ENCODE assay signal across 8 cellular contexts in the genomic region with DNA sequence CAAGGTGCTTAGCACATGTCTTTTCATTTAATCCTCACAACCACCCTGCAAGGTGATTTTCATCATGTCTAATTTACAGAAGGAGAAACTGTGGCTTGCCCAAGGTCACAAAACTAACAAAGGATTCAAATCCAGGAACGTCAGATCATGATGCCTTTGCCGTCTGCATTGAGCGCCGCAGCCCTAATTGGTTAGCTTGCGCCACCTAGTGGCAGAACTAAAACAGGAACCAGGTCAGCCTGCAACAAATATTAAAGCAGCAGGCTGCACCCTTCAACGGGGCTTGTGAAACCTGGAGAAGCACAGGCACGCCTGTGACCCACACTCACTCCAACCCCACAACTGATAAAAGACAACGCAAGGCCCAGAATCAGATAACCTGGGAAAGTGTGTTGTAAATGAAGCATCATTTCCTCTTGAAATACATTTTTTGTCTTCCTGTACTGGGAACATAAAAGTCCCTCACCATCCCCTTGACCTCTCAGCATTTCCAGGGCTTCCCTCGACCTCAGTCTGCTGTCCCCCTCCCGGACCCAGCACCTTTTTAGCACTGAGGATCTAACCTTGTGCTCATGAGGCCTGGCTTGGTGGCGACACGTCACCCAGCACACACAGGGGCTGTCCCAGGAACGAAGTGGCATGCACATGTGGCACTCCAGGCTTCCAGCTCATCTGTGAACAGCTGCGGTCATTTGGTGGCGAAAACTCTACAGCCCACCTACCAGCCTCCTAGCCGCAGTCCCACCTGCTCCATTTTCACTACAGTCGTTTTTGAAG. TPM values are rescaled to one million over a fixed set of nuclear protein-coding genes. Genes with fewer than 3 reads are reported as not detected.
DNase-seq lines count a peak whose midpoint lies in the region; ATAC-seq, FAIRE-seq and TF ChIP-seq lines count a peak whose summit lies in the region.

No MANE protein-coding gene starts in this region.

- peaks cover 5% of the 10 kb centered on the region for H3K4me1 ChIP-seq in Loucy (ENCODE audit: insufficient read depth, low read length, poor library complexity, severe bottlenecking)
- peaks cover 0 to 7% (median 0%) of the 10 kb centered on the region in 3 donors for H3K4me1 ChIP-seq in gastroesophageal sphincter
- H3K4me1 ChIP-seq in pancreas: peaks cover 5 to 10% (median 8%) of the 10 kb centered on the region in 3 donors
- peaks cover 0 to 33% (median 6%) of the 10 kb centered on the region in 4 donors for H3K4me1 ChIP-seq in tibial artery

- FAIRE-seq in H54 (lab: Jason Lieb, UNC) (peak; percentile 93), pancreas (lab: Jason Lieb, UNC) (no peak)

- no peaks in the 10 kb centered on the region for H3K9me3 ChIP-seq in Loucy (ENCODE audit: insufficient read depth, low read depth, low read length)
- H3K9me3 ChIP-seq in gastroesophageal sphincter: no peaks in the 10 kb centered on the region
- no peaks in the 10 kb centered on the region for H3K9me3 ChIP-seq in pancreas
- no peaks in the 10 kb centered on the region for H3K9me3 ChIP-seq in tibial artery

- H3K4me3 ChIP-seq in Loucy (ENCODE audit: low read length, poor library complexity, severe bottlenecking) (no peak overlapping the region), gastroesophageal sphincter (no peak overlapping the region), pancreas (no peak overlapping the region), tibial artery (no peak overlapping the region)

- H3K9me2 ChIP-seq in Loucy (replicated peaks; ENCODE audit: low read depth, low read length): no peaks in the 10 kb centered on the region

- H3K36me3 ChIP-seq in Loucy (ENCODE audit: insufficient read depth, low read length) (no peaks in the 10 kb centered on the region), gastroesophageal sphincter (no peaks in the 10 kb centered on the region), pancreas (no peaks in the 10 kb centered on the region), tibial artery (no peaks in the 10 kb centered on the region)

- no peaks in the 10 kb centered on the region for H3K79me2 ChIP-seq in Loucy (ENCODE audit: insufficient read depth, low read length)

- ATAC-seq in gastroesophageal sphincter: peak; percentile 81
- peak; percentile 72 to 89 (median 86) for ATAC-seq in pancreas

- H3K27me3 ChIP-seq in Loucy (ENCODE audit: insufficient read depth, low read length, poor library complexity, severe bottlenecking): no peaks in the 10 kb centered on the region
- no peaks in the 10 kb centered on the region for H3K27me3 ChIP-seq in gastroesophageal sphincter
- H3K27me3 ChIP-seq in pancreas: no peaks in the 10 kb centered on the region
- H3K27me3 ChIP-seq in tibial artery: no peaks in the 10 kb centered on the region

- no peak overlapping the region for H3K27ac ChIP-seq in gastroesophageal sphincter
- no peak overlapping the region for H3K27ac ChIP-seq in pancreas
- H3K27ac ChIP-seq in tibial artery: no peak overlapping the region

- no peak overlapping the region for H3K9ac ChIP-seq in Loucy (ENCODE audit: low read depth, low read length, poor library complexity, severe bottlenecking)

- 0 to 29% methylated on average over 10 to 15 of the region's 17 CpGs for WGBS in gastroesophageal sphincter (ENCODE audit: low coverage in 1 of 2), 2 donors
- WGBS in pancreas, 2 donors: 24 to 31% methylated on average over 17 of the region's 17 CpGs

- no peak for TF ChIP-seq EP300 in gastroesophageal sphincter (IDR thresholded peaks at IDR 0.05)

- H3K4me2 ChIP-seq in Loucy (ENCODE audit: low read depth, low read length, poor library complexity, severe bottlenecking): peak overlapping the region; percentile 42

- TF ChIP-seq CTCF in Loucy (conservative IDR thresholded peaks at IDR 0.05; ENCODE audit: low read length) (peak; percentile 95), gastroesophageal sphincter (IDR thresholded peaks at IDR 0.05) (peak; percentile 88 to 94 (median 90)), pancreas (IDR thresholded peaks at IDR 0.05) (peak; percentile 78 to 96 (median 88)), tibial artery (IDR thresholded peaks at IDR 0.05) (peak; percentile 88 to 94)

- TF ChIP-seq POLR2A in H54 (IDR thresholded peaks at IDR 0.05; ENCODE audit: low read depth, low read length): no peak
- TF ChIP-seq POLR2A in gastroesophageal sphincter (IDR thresholded peaks at IDR 0.05): no peak

- peak overlapping the region; percentile 86 for H2AFZ ChIP-seq in Loucy (ENCODE audit: low read length)

- intact Hi-C loops in pancreas (cut with DNase I): loop anchor here in 1 of 3 donors (10.0 kb wide), 1 partner anchor 193 kb away; no protein-coding TSS in a partner anchor
- intact Hi-C loops in tibial artery (cut with DNase I; ENCODE audit: low total_unique reads): loop anchor here (5.0 to 10.0 kb wide), 3 partner anchors 65 to 613 kb away; no protein-coding TSS in a partner anchor

- H4K20me1 ChIP-seq in Loucy (ENCODE audit: insufficient read depth, low read length, poor library complexity, severe bottlenecking): no peaks in the 10 kb centered on the region

- DNase-seq in GF-D8 (lab: John Stamatoyannopoulos, UW) (peak; percentile 48), H54 (ENCODE audit: insufficient read length, low spot score) (peak; percentile 47), SHP77 treated with DMSO at 0.1 percent for 48 hours (lab: John Stamatoyannopoulos, UW) (peak; percentile 64), pancreas (peak; percentile 58 to 82 (median 74)), tibial artery (peak; percentile 83 to 88)
- peak; percentile 55 for DNase-seq in activated effector memory CD4-positive, alpha-beta T cell treated with Interleukin-2 at 50 U/mL for 16 hours

- no peaks in the 10 kb centered on the region for H3F3A ChIP-seq in Loucy (ENCODE audit: low read depth)

RNA-seq across cellular contexts. Expression of a gene that starts 17.3 kb away (rescaled TPM):
- total RNA-seq in gastroesophageal sphincter (10 to 100 TPM; 31.4 to 40.0 (median 36.8) TPM), pancreas (1 to 10 TPM; 4.1 to 8.5 (median 6.8) TPM)
- polyA plus RNA-seq in pancreas: 1 to 10 TPM; 4.1 to 8.8 TPM

RNA-seq across cellular contexts. Expression of a gene that starts 17.5 kb away (rescaled TPM):
- total RNA-seq in gastroesophageal sphincter: 10 to 100 TPM; 10.2 to 13.2 (median 12.4) TPM
- 1 to 10 TPM; 3.7 to 6.7 (median 4.5) TPM for total RNA-seq in pancreas
- polyA plus RNA-seq in pancreas: 1 to 10 TPM; 2.8 to 3.2 TPM
